In genomic region chr7:74272305-74273038, GRCh38 we compare ENCODE assay signal across 8 cellular contexts. TPM values are rescaled to one million over a fixed set of nuclear protein-coding genes. Genes with fewer than 3 reads are reported as not detected.
DNase-seq lines count a peak whose midpoint lies in the region; ATAC-seq and TF ChIP-seq lines count a peak whose summit lies in the region.

No MANE protein-coding gene starts in this region.

- peak overlapping the region in 3 of 5 experiments; percentile 47 to 64 (median 50) for H3K4me3 Mint-ChIP-seq in brain
- H3K4me3 Mint-ChIP-seq in stimulated activated naive CD8-positive, alpha-beta T cell treated with anti-CD3 and anti-CD28 coated beads, Interleukin-15, amount 100 ng/mL, for 72 hours = peak overlapping the region; percentile 2 to 38

- H3K27me3 Mint-ChIP-seq in brain = peaks cover 3% of the 10 kb centered on the region
- H3K27me3 Mint-ChIP-seq in stimulated activated naive CD8-positive, alpha-beta T cell treated with anti-CD3 and anti-CD28 coated beads, Interleukin-15, amount 100 ng/mL, for 72 hours = peaks cover 20% of the 10 kb centered on the region

- DNase-seq in NCI-H69 (lab: John Stamatoyannopoulos, UW) = peak; percentile 30
- DNase-seq in stimulated activated naive CD8-positive, alpha-beta T cell treated with anti-CD3 and anti-CD28 coated beads, Interleukin-15, amount 100 ng/mL, for 72 hours = peak; percentile 25 to 56
- no peak for DNase-seq in NCI-H2107 treated with DMSO at 0.1 percent for 48 hours (lab: John Stamatoyannopoulos, UW; ENCODE audit: unreplicated experiment)
- DNase-seq in NCI-H2227 treated with DMSO at 0.1 percent for 48 hours (lab: John Stamatoyannopoulos, UW) = no peak

- no peaks in the 10 kb centered on the region for H3K36me3 Mint-ChIP-seq in brain

- TF ChIP-seq CTCF in brain (conservative IDR thresholded peaks at IDR 0.05) = no peak

- peak; percentile 82 for ATAC-seq in GM18511 (IDR thresholded peaks at IDR 0.05; ENCODE audit: unreplicated experiment)
- peak; percentile 73 for ATAC-seq in HG02588 (IDR thresholded peaks at IDR 0.05; ENCODE audit: unreplicated experiment)
- peak; percentile 69 for ATAC-seq in stimulated activated naive CD8-positive, alpha-beta T cell treated with anti-CD3 and anti-CD28 coated beads, Interleukin-15, amount 100 ng/mL, for 72 hours

- H3K27ac ChIP-seq in layer of hippocampus (ENCODE audit: low read depth, low read length) = peak overlapping the region; percentile 71

- H3K27ac Mint-ChIP-seq in brain = peak overlapping the region; percentile 59 to 95 (median 78)
- peak overlapping the region; percentile 74 to 80 for H3K27ac Mint-ChIP-seq in stimulated activated naive CD8-positive, alpha-beta T cell treated with anti-CD3 and anti-CD28 coated beads, Interleukin-15, amount 100 ng/mL, for 72 hours

- no peaks in the 10 kb centered on the region for H3K27me3 ChIP-seq in layer of hippocampus (ENCODE audit: control insufficient read depth, insufficient read depth, low read length)

- peaks cover 27% of the 10 kb centered on the region for H3K4me1 Mint-ChIP-seq in brain
- peaks cover 15% of the 10 kb centered on the region for H3K4me1 Mint-ChIP-seq in stimulated activated naive CD8-positive, alpha-beta T cell treated with anti-CD3 and anti-CD28 coated beads, Interleukin-15, amount 100 ng/mL, for 72 hours

- no peaks in the 10 kb centered on the region for H3K9me3 Mint-ChIP-seq in brain
- H3K9me3 Mint-ChIP-seq in stimulated activated naive CD8-positive, alpha-beta T cell treated with anti-CD3 and anti-CD28 coated beads, Interleukin-15, amount 100 ng/mL, for 72 hours = no peaks in the 10 kb centered on the region

RNA-seq across cellular contexts. Expression of gene CLIP2, which starts 16.7 kb away (rescaled TPM):
- polyA plus RNA-seq in brain (ENCODE audit: insufficient read depth, low read depth, low replicate concordance) = 101 TPM

RNA-seq across cellular contexts. Expression of gene RFC2, which starts 18.3 kb away (rescaled TPM):
- polyA plus RNA-seq in brain (ENCODE audit: insufficient read depth, low read depth, low replicate concordance) = 83.2 TPM

Comparison
In these comparisons a context has a peak if more than half of its experiments do, and no peak if none do; other contexts are left out.
1. DNase-seq: peak in NCI-H69 (single experiment) and stimulated activated naive CD8-positive, alpha-beta T cell treated with anti-CD3 and anti-CD28 coated beads, Interleukin-15, amount 100 ng/mL, for 72 hours (2 of 2); none in NCI-H2107 treated with DMSO at 0.1 percent for 48 hours (single experiment) and NCI-H2227 treated with DMSO at 0.1 percent for 48 hours (single experiment).
2. Peak in every context shown above with its lines, with median percentiles within 50 percentile points of each other: ATAC-seq.